ENCODE assay signal across 8 cellular contexts in the genomic region with DNA sequence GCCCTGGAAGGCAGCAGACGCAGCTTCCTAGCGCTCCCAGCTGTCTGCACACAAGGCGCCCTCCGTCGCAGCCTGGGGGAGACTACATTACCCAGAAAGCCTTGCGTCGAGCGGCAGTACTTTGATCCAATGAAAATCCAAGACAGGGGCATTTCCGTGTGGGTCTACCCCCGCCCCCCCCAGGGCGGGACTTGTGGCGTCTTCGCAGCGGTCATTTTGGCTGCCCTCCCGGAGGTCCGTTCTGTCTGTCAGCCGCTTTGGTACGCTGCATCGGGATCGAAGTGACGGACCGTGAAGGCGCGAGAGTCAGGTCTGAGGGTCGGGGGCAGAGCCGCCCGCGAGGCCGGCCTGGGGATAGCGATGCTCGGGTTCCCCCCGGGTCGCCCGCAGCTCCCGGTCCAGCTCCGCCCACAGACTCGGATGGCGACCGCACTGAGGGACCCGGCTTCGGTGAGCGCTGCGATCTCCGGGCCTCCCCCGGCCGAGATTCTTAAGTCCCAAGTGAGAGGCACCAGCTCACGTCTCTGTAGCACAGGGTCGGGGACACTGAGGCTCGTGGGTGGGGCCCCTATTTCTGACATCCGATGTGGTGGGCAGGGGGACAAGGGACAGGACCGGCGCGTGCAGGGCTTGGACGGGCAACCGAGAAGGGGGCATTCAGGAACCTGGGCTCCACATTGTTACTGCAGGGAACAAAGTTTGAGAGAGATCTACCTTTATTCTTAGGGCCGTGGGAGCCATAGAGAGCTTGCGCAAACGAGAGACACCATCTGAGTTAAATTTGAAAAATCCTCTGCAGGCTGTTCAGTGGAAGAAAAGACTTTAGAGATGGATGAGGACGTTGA. TPM values are rescaled to one million over a fixed set of nuclear protein-coding genes. Genes with fewer than 3 reads are reported as not detected.
DNase-seq lines count a peak whose midpoint lies in the region; FAIRE-seq and TF ChIP-seq lines count a peak whose summit lies in the region.

A gene (plus strand): TSS at position 182 of the 845 bp plus-strand sequence. CDS start 179 bp downstream, at position 361.

- H3K9ac ChIP-seq in NT2/D1 (ENCODE audit: insufficient read length, low read depth), result peak within 1 kb of the TSS; percentile 85

- peaks cover 22% of the 10 kb centered on the region for H3K9me3 ChIP-seq in NT2/D1 (ENCODE audit: insufficient read depth, low read length)

- H3K36me3 ChIP-seq in NT2/D1 (ENCODE audit: insufficient read depth, insufficient read length, low read length), result peaks cover 27% of the 10 kb centered on the region

- FAIRE-seq in endometrium (lab: Jason Lieb, UNC), result peak; percentile 95

- H3K4me3 ChIP-seq in NT2/D1 (ENCODE audit: insufficient read length, low read depth), result peak within 1 kb of the TSS; percentile 84

- no peak for TF ChIP-seq CTCF in GM20000 (IDR thresholded peaks at IDR 0.05; ENCODE audit: extremely low read depth, missing control alignments)

- H3K4me1 ChIP-seq in NT2/D1 (ENCODE audit: insufficient read depth, insufficient read length), result peaks cover 2% of the 10 kb centered on the region

- DNase-seq in COR-L47 (lab: John Stamatoyannopoulos, UW) (peak; percentile 91), GM20000 (ENCODE audit: low spot score) (peak; percentile 92), HT-29 (ENCODE audit: low spot score) (peak; percentile 98), NT2/D1 (ENCODE audit: low read depth, low spot score) (peak; percentile 83), mesenteric fat pad (ENCODE audit: low spot score) (peak; percentile 95)
- DNase-seq in activated CD8-positive, alpha-beta memory T cell treated with anti-CD3 and anti-CD28 coated beads, Interleukin-2, amount 50 U/mL, for 1 hour (ENCODE audit: extremely low read depth), result peak; percentile 64
- DNase-seq in stimulated activated CD8-positive, alpha-beta memory T cell treated with anti-CD3 and anti-CD28 coated beads, Interleukin-15, amount 100 ng/mL, for 1 hour (ENCODE audit: low read depth), result peak; percentile 79

- no peaks in the 10 kb centered on the region for H3K27me3 ChIP-seq in NT2/D1 (ENCODE audit: insufficient read depth, insufficient read length)

RNA-seq across cellular contexts. Expression of the gene that starts here (rescaled TPM):
- total RNA-seq in HT-29 (2014; rRNA removed; shearing (Covaris generic)), result 2.7 and 8.1 TPM in 2 replicates
- 6.8 TPM for total RNA-seq in mesenteric fat pad

Comparison
In these comparisons a context has a peak if more than half of its experiments do, and no peak if none do; other contexts are left out.
1. Peak in every context shown above with its lines: DNase-seq and H3K4me3 ChIP-seq.